Comparison of ENCODE assay signal across 32 cellular contexts in genomic region chr9:126671983-126672382, GRCh38. TPM values are rescaled to one million over a fixed set of nuclear protein-coding genes. Genes with fewer than 3 reads are reported as not detected.
"Had no signal": no experiment of that assay in that cellular context is flagged by ENCODE, and none has a peak within 500 bp of the region (broad histone marks: within the 10 kb centered on the region; RNA-seq: fewer than 3 reads in every experiment).

No MANE protein-coding gene starts in this region.

- H3K9me3 Mint-ChIP-seq: activated B cell treated with CpG ODN at 0.5 μM for 24 hours; effector memory CD8-positive, alpha-beta T cell; immature natural killer cell; neural crest cell; stimulated activated naive B cell treated with anti-CD40 and anti-IgM and Interleukin-4, amounts not matched to agents 10 μg/mL and 1 μg/mL and 100 μg/mL, for 72 hours had no signal

- H3K4me1 Mint-ChIP-seq: activated B cell treated with CpG ODN at 0.5 μM for 24 hours, immature natural killer cell had no signal

- H3K36me3 ChIP-seq: colonic mucosa, lower lobe of right lung, sigmoid colon, stomach, thyroid gland, upper lobe of left lung, vagina had no signal

- H3K27ac ChIP-seq: colonic mucosa, lower lobe of right lung, sigmoid colon, SK-N-MC, stomach, thyroid gland, upper lobe of left lung, vagina had no signal

- ATAC-seq: activated CD4-positive, alpha-beta T cell treated with anti-CD3 and anti-CD28 coated beads for 36 hours; activated CD8-positive, alpha-beta memory T cell treated with anti-CD3 and anti-CD28 coated beads, Interleukin-2, amount 10 ng/mL, durations not matched to agents 7 days and 5 days; activated CD8-positive, alpha-beta T cell treated with anti-CD3 and anti-CD28 coated beads, Interleukin-2, amount 10 ng/mL, durations not matched to agents 7 days and 5 days; effector memory CD8-positive, alpha-beta T cell; stimulated activated naive B cell treated with anti-CD40 and anti-IgM and Interleukin-4, amounts not matched to agents 10 μg/mL and 1 μg/mL and 100 μg/mL, for 72 hours had no signal

- H3K9me3 ChIP-seq: colonic mucosa, lower lobe of right lung, mucosa of descending colon, sigmoid colon, stomach, thyroid gland, upper lobe of left lung, vagina had no signal

- FAIRE-seq: endothelial cell of umbilical vein, small intestine had no signal

- H3K27ac Mint-ChIP-seq: activated B cell treated with CpG ODN at 0.5 μM for 24 hours; activated CD4-positive, alpha-beta T cell treated with anti-CD3 and anti-CD28 coated beads for 36 hours; activated CD8-positive, alpha-beta memory T cell treated with anti-CD3 and anti-CD28 coated beads, Interleukin-2, amount 10 ng/mL, durations not matched to agents 7 days and 5 days; activated CD8-positive, alpha-beta T cell treated with anti-CD3 and anti-CD28 coated beads, Interleukin-2, amount 10 ng/mL, durations not matched to agents 7 days and 5 days; activated naive CD8-positive, alpha-beta T cell; effector memory CD8-positive, alpha-beta T cell; immature natural killer cell; stimulated activated naive B cell treated with anti-CD40 and anti-IgM and Interleukin-4, amounts not matched to agents 10 μg/mL and 1 μg/mL and 100 μg/mL, for 72 hours had no signal

- H3K4me3 Mint-ChIP-seq: activated B cell treated with CpG ODN at 0.5 μM for 24 hours; activated CD4-positive, alpha-beta T cell treated with anti-CD3 and anti-CD28 coated beads for 36 hours; activated CD8-positive, alpha-beta memory T cell treated with anti-CD3 and anti-CD28 coated beads, Interleukin-2, amount 10 ng/mL, durations not matched to agents 7 days and 5 days; activated CD8-positive, alpha-beta T cell treated with anti-CD3 and anti-CD28 coated beads, Interleukin-2, amount 10 ng/mL, durations not matched to agents 7 days and 5 days; activated naive CD8-positive, alpha-beta T cell; effector memory CD8-positive, alpha-beta T cell; immature natural killer cell; neural crest cell; stimulated activated naive B cell treated with anti-CD40 and anti-IgM and Interleukin-4, amounts not matched to agents 10 μg/mL and 1 μg/mL and 100 μg/mL, for 72 hours had no signal

- H3K4me1 ChIP-seq: colonic mucosa, sigmoid colon, thyroid gland, vagina had no signal

- H3K4me3 ChIP-seq: colonic mucosa, lower lobe of right lung, mucosa of descending colon, sigmoid colon, SK-N-MC, stomach, thyroid gland, upper lobe of left lung, vagina had no signal

- H3K36me3 Mint-ChIP-seq: activated naive CD8-positive, alpha-beta T cell had no signal

- DNase-seq: activated B cell treated with CpG ODN at 0.5 μM for 24 hours; activated CD4-positive, alpha-beta T cell treated with anti-CD3 and anti-CD28 coated beads for 36 hours; activated CD8-positive, alpha-beta memory T cell treated with anti-CD3 and anti-CD28 coated beads, Interleukin-2, amount 10 ng/mL, durations not matched to agents 7 days and 5 days; activated CD8-positive, alpha-beta T cell treated with anti-CD3 and anti-CD28 coated beads, Interleukin-2, amount 10 ng/mL, durations not matched to agents 7 days and 5 days; activated effector memory CD4-positive, alpha-beta T cell treated with Interleukin-2 at 50 U/mL for 16 hours; activated naive CD4-positive, alpha-beta T cell treated with Interleukin-2 at 50 U/mL for 16 hours; activated T-cell treated with anti-CD3 and anti-CD28 coated beads for 4 hours; cerebellar nuclear complex; colonic mucosa; effector memory CD8-positive, alpha-beta T cell; head of caudate nucleus; hypothalamus; immature natural killer cell; lower lobe of right lung; mesendoderm; mucosa of descending colon; sigmoid colon; small intestine; stimulated activated CD4-positive, alpha-beta T cell treated with anti-CD3 and anti-CD28 coated beads, Interleukin-1b, Interleukin-23, amount 100 ng/mL, for 48 hours; stimulated activated CD4-positive, alpha-beta T cell treated with anti-CD3 and anti-CD28 coated beads, Interleukin-4, amount 100 ng/mL, for 4 hours; stimulated activated naive B cell treated with anti-CD40 and anti-IgM and Interleukin-4, amounts not matched to agents 10 μg/mL and 1 μg/mL and 100 μg/mL, for 72 hours; stomach; T-helper 9 cell; thyroid gland had no signal

RNA-seq across cellular contexts. Expression of gene LMX1B, which starts 58.3 kb away (rescaled TPM):
- total RNA-seq: activated B cell treated with CpG ODN at 0.5 μM for 24 hours; activated CD4-positive, alpha-beta T cell treated with anti-CD3 and anti-CD28 coated beads for 36 hours; activated CD8-positive, alpha-beta memory T cell treated with anti-CD3 and anti-CD28 coated beads, Interleukin-2, amount 10 ng/mL, durations not matched to agents 7 days and 5 days; activated CD8-positive, alpha-beta T cell treated with anti-CD3 and anti-CD28 coated beads, Interleukin-2, amount 10 ng/mL, durations not matched to agents 7 days and 5 days; endothelial cell of umbilical vein; myocyte; stomach; T-helper 1 cell treated with Interleukin-12 subunit alpha and Interleukin-12 subunit beta and Interleukin-4 antibody, amounts not matched to agents 30 ng/mL and 1 ng/mL, for 36 hours; vagina had no signal
- polyA plus RNA-seq: endothelial cell of umbilical vein, immature natural killer cell had no signal
